In genomic region chr12:75480469-75480949, GRCh38 we compare ENCODE assay signal across 8 cellular contexts. TPM values are rescaled to one million over a fixed set of nuclear protein-coding genes. Genes with fewer than 3 reads are reported as not detected.
DNase-seq lines count a peak whose midpoint lies in the region; ATAC-seq and TF ChIP-seq lines count a peak whose summit lies in the region.

Gene GLIPR1 (plus strand): TSS chr12:75480755. CDS start chr12:75480881, 126 bp downstream.

- H3K79me2 ChIP-seq in PC-3 (ENCODE audit: low read length), result peaks cover 31% of the 10 kb centered on the region

- TF ChIP-seq CTCF in PC-3 (conservative IDR thresholded peaks at IDR 0.05; ENCODE audit: low read depth, low read length) (no peak), esophagus muscularis mucosa (IDR thresholded peaks at IDR 0.05) (no peak), neural crest cell (conservative IDR thresholded peaks at IDR 0.05) (no peak), stomach (IDR thresholded peaks at IDR 0.05) (no peak)

- H3K27me3 Mint-ChIP-seq in neural crest cell (ENCODE audit: low read depth), result no peaks in the 10 kb centered on the region

- 13% methylated on average over 8 of the region's 8 CpGs for WGBS in esophagus muscularis mucosa
- 15 to 35% (median 32%) methylated on average over 8 of the region's 8 CpGs for WGBS in stomach, 5 donors

- TF ChIP-seq EP300 in esophagus muscularis mucosa (IDR thresholded peaks at IDR 0.05) (no peak), stomach (IDR thresholded peaks at IDR 0.05) (no peak)

- H3K4me3 ChIP-seq in PC-3 (ENCODE audit: low read length) (peak within 1 kb of the TSS; percentile 67), esophagus muscularis mucosa (peak within 1 kb of the TSS; percentile 44 to 66 (median 59)), stomach (peak within 1 kb of the TSS; percentile 44 to 48 (median 46)), H7 (ENCODE audit: insufficient read depth, low read depth, low read length) (no peak within 1 kb of the TSS)

- H3K36me3 ChIP-seq in PC-3 (ENCODE audit: low read depth, low read length) (no peaks in the 10 kb centered on the region), esophagus muscularis mucosa (no peaks in the 10 kb centered on the region), stomach (no peaks in the 10 kb centered on the region), H7 (replicated peaks; ENCODE audit: control insufficient read depth, insufficient read depth, low read length) (no peaks in the 10 kb centered on the region)

- H3K4me1 ChIP-seq in PC-3 (ENCODE audit: insufficient read depth, low read length), result peaks cover 32% of the 10 kb centered on the region
- H3K4me1 ChIP-seq in esophagus muscularis mucosa, result peaks cover 0 to 48% (median 39%) of the 10 kb centered on the region in 4 donors
- H3K4me1 ChIP-seq in stomach, result peaks cover 0 to 43% (median 13%) of the 10 kb centered on the region in 4 donors

- no peaks in the 10 kb centered on the region for H3F3A ChIP-seq in PC-3 (ENCODE audit: low read length, unreplicated experiment)

- TF ChIP-seq POLR2A in esophagus muscularis mucosa (IDR thresholded peaks at IDR 0.05; ENCODE audit: low read depth) (peak; percentile 54), stomach (IDR thresholded peaks at IDR 0.05) (no peak)

- peaks cover 18% of the 10 kb centered on the region for H3K4me1 Mint-ChIP-seq in neural crest cell

- CTCF ChIA-PET in PC-3 (lab: Charles Lee), result interaction anchor here (0.9 kb wide), 1 partner anchor 146 kb away, joined by 6 read pairs; the partner anchor contains the start of gene GLIPR1L1

- H3K36me3 Mint-ChIP-seq in neural crest cell (ENCODE audit: low read depth), result no peaks in the 10 kb centered on the region

- POLR2A ChIA-PET in PC-3 (lab: Charles Lee; ENCODE audit: unreplicated experiment), result interaction anchor here (0.6 to 1.6 kb wide), 3 partner anchors 31 to 89 kb away, joined by 3 to 11 read pairs (median 6); partner anchors contain the start of genes GLIPR1L2 and KRR1

- no peaks in the 10 kb centered on the region for H3K9me2 ChIP-seq in PC-3 (replicated peaks; ENCODE audit: low read length)

- no peaks in the 10 kb centered on the region for H3K9me3 Mint-ChIP-seq in neural crest cell

- peak within 1 kb of the TSS; percentile 21 for H3K4me3 Mint-ChIP-seq in neural crest cell

- no peaks in the 10 kb centered on the region for H3K9me3 ChIP-seq in PC-3 (ENCODE audit: low read length)
- no peaks in the 10 kb centered on the region for H3K9me3 ChIP-seq in esophagus muscularis mucosa
- H3K9me3 ChIP-seq in stomach, result no peaks in the 10 kb centered on the region

- H3K27me3 ChIP-seq in PC-3 (ENCODE audit: low read length) (no peaks in the 10 kb centered on the region), esophagus muscularis mucosa (no peaks in the 10 kb centered on the region), stomach (no peaks in the 10 kb centered on the region), H7 (ENCODE audit: control insufficient read depth, insufficient read depth, low read length) (no peaks in the 10 kb centered on the region)

- peak; percentile 84 for ATAC-seq in GM18520 (IDR thresholded peaks at IDR 0.05; ENCODE audit: unreplicated experiment)
- ATAC-seq in HG03045 (IDR thresholded peaks at IDR 0.05; ENCODE audit: unreplicated experiment), result peak; percentile 92
- peak; percentile 92 for ATAC-seq in PC-3

- no peaks in the 10 kb centered on the region for H4K20me1 ChIP-seq in PC-3 (ENCODE audit: low read length)

- DNase-seq in PC-3 (peak; percentile 95), esophagus muscularis mucosa (ENCODE audit: extremely low spot score) (peak; percentile 93), neural crest cell (ENCODE audit: low read depth, low spot score) (peak; percentile 8), stomach (peak; percentile 57), H7 (no peak)
- DNase-seq in activated T-cell treated with anti-CD3 and anti-CD28 coated beads, Interleukin-2, amount 50 U/mL, for 1 hour, result peak; percentile 73

- H3K9ac ChIP-seq in PC-3 (ENCODE audit: low read length), result peak within 1 kb of the TSS; percentile 61

- H2AFZ ChIP-seq in PC-3 (ENCODE audit: low read length), result peak within 1 kb of the TSS; percentile 75

- H3K4me2 ChIP-seq in PC-3 (ENCODE audit: low read length), result peak within 1 kb of the TSS; percentile 92

- H3K27ac Mint-ChIP-seq in neural crest cell (ENCODE audit: unreplicated experiment), result peak within 1 kb of the TSS; percentile 31

- intact Hi-C loops in PC-3 (cut with micrococcal nuclease) (loop anchor here (2.0 to 10.0 kb wide), 2 partner anchors 90 to 316 kb away; partner anchors contain the start of gene GLIPR1L2), esophagus muscularis mucosa (cut with DNase I) (loop anchor here (5.0 kb wide), 2 partner anchors 88 to 148 kb away; partner anchors contain the start of genes CAPS2, GLIPR1L1 and GLIPR1L2), stomach (cut with DNase I; ENCODE audit: low total_unique reads) (no loop called here)

- BruUV-seq in PC-3 (replicated peaks; lab: Mats Ljungman, UMichigan), result no TSS peak

- H3K27ac ChIP-seq in PC-3 (ENCODE audit: low read length) (peak within 1 kb of the TSS; percentile 77), esophagus muscularis mucosa (replicated peaks in 1 of 4) (peak within 1 kb of the TSS; percentile 77 to 84 (median 80)), stomach (peak within 1 kb of the TSS; percentile 38 to 86 (median 85))

RNA-seq across cellular contexts. Expression of gene GLIPR1, which starts in this region (rescaled TPM):
- total RNA-seq in PC-3 (2014; rRNA removed) (21.3 and 22.2 TPM in 2 replicates), esophagus muscularis mucosa (10 to 100 TPM; 10.9 to 19.5 (median 15.8) TPM), neural crest cell (0.36 and 0.84 TPM in 2 replicates), stomach (1 to 10 TPM in 4 of 5 donors, under 1 TPM in 1; 0.87 to 9.0 (median 5.4) TPM)
- 1 to 10 TPM; 3.2 to 4.6 (median 4.4) TPM for polyA plus RNA-seq in stomach
- 0.21 and 0.52 TPM in 2 replicates for total RNA-seq in H7 (2014; rRNA removed; shearing (Covaris generic))

Comparison
In these comparisons a context has a peak if more than half of its experiments do, and no peak if none do; other contexts are left out.
1. Peak in DNase-seq in neural crest cell; RNA of the gene not detected or under 1 TPM.